9 cellular contexts compared by ENCODE assay signal in genomic region chr1:12166834-12167492, GRCh38.
A peak's percentile ranks its signal among the peaks of the same experiment; 100 is the strongest.
DNase-seq lines count a peak whose midpoint lies in the region; ATAC-seq lines count a peak whose summit lies in the region.
"Had no signal": no experiment of that assay in that cellular context is flagged by ENCODE, and none has a peak within 500 bp of the region (broad histone marks: within the 10 kb centered on the region; RNA-seq: fewer than 3 reads in every experiment).

Gene TNFRSF1B, plus strand, starts transcription at chr1:12166991. Its CDS starts 101 bp downstream, at chr1:12167092.

- peak within 1 kb of the TSS; percentile 98 for H3K4me3 ChIP-seq in ACC112 (ENCODE audit: low read depth, low read length)

- no peaks in the 10 kb centered on the region for H3K36me3 ChIP-seq in ACC112 (ENCODE audit: insufficient read depth, low read length)

- peak within 1 kb of the TSS; percentile 47 for H2AFZ ChIP-seq in ACC112 (ENCODE audit: low read length, unreplicated experiment)

- H3K79me2 ChIP-seq in ACC112 (ENCODE audit: control insufficient read depth, insufficient read depth, low read length, unreplicated experiment), result peaks cover 45% of the 10 kb centered on the region

- no peak within 1 kb of the TSS for H3K27ac ChIP-seq in ACC112 (ENCODE audit: low read depth, low read length)

- peak; percentile 45 to 69 (median 64) for DNase-seq in activated CD4-positive, CD25-positive, alpha-beta regulatory T cell (lab: John Stamatoyannopoulos, UW)
- DNase-seq in central memory CD4-positive, alpha-beta T cell, result peak; percentile 59
- DNase-seq in left kidney (ENCODE audit: low read depth, low spot score), result peak; percentile 70
- DNase-seq in stimulated activated CD4-positive, alpha-beta T cell treated with anti-CD3 and anti-CD28 coated beads, Interleukin-4, amount 100 ng/mL, for 48 hours (ENCODE audit: low read depth in 2 of 2), result peak; percentile 64 to 67

- H3K4me1 ChIP-seq in ACC112 (ENCODE audit: control insufficient read depth, insufficient read depth, low read length, unreplicated experiment), result peaks cover 21% of the 10 kb centered on the region

- ATAC-seq in GM18867 (IDR thresholded peaks at IDR 0.05; ENCODE audit: unreplicated experiment), result peak; percentile 51
- peak; percentile 44 for ATAC-seq in HG03521 (IDR thresholded peaks at IDR 0.05; ENCODE audit: unreplicated experiment)
- ATAC-seq in GM18858 (IDR thresholded peaks at IDR 0.05; ENCODE audit: unreplicated experiment), result no peak
- ATAC-seq: HCT116 had no signal

- H3K27me3 ChIP-seq in ACC112 (ENCODE audit: insufficient read depth, low read length), result no peaks in the 10 kb centered on the region
